In genomic region chr3:48595526-48596121, GRCh38 we compare ENCODE assay signal across 9 cellular contexts. TPM values are rescaled to one million over a fixed set of nuclear protein-coding genes. Genes with fewer than 3 reads are reported as not detected.
A peak's percentile ranks its signal among the peaks of the same experiment; 100 is the strongest.
DNase-seq lines count a peak whose midpoint lies in the region; ATAC-seq and TF ChIP-seq lines count a peak whose summit lies in the region.
"Had no signal": no experiment of that assay in that cellular context is flagged by ENCODE, and none has a peak within 500 bp of the region (broad histone marks: within the 10 kb centered on the region; RNA-seq: fewer than 3 reads in every experiment).

No MANE protein-coding gene starts in this region.

- peak overlapping the region; percentile 51 for H3K4me2 ChIP-seq in PC-3 (ENCODE audit: low read length)
- no peak overlapping the region for H3K4me2 ChIP-seq in neural progenitor cell

- no peaks in the 10 kb centered on the region for H3K9me3 ChIP-seq in CD8-positive, alpha-beta T cell (ENCODE audit: low read length)
- no peaks in the 10 kb centered on the region for H3K9me3 ChIP-seq in PC-3 (ENCODE audit: low read length)
- H3K9me3 ChIP-seq in esophagus (ENCODE audit: control insufficient read depth in 2 of 2, insufficient read depth in 1 of 2, low read depth in 1 of 2, low read length in 1 of 2) = no peaks in the 10 kb centered on the region
- H3K9me3 ChIP-seq in neural progenitor cell (ENCODE audit: low read depth) = no peaks in the 10 kb centered on the region

- 13 to 22% methylated on average over 10 of the region's 10 CpGs for WGBS in esophagus, 2 donors

- no peak overlapping the region for H3K4me3 ChIP-seq in CD8-positive, alpha-beta T cell (ENCODE audit: low read depth, low read length)
- no peak overlapping the region for H3K4me3 ChIP-seq in PC-3 (ENCODE audit: low read length)
- H3K4me3 ChIP-seq in esophagus (ENCODE audit: low read depth in 1 of 2, low read length in 2 of 2) = no peak overlapping the region
- no peak overlapping the region for H3K4me3 ChIP-seq in neural progenitor cell

- H3K27me3 ChIP-seq in CD8-positive, alpha-beta T cell (ENCODE audit: insufficient read depth, low read length) = no peaks in the 10 kb centered on the region
- H3K27me3 ChIP-seq in PC-3 (ENCODE audit: low read length) (no peaks in the 10 kb centered on the region), esophagus (ENCODE audit: control insufficient read depth in 1 of 2, insufficient read depth in 2 of 2, low read length in 2 of 2) (no peaks in the 10 kb centered on the region), neural progenitor cell (no peaks in the 10 kb centered on the region)

- no peak overlapping the region for H3K27ac Mint-ChIP-seq in CD8-positive, alpha-beta T cell
- no peak overlapping the region for H3K27ac Mint-ChIP-seq in neural progenitor cell
- H3K27ac Mint-ChIP-seq: activated T-cell treated with anti-CD3 and anti-CD28 coated beads, Interleukin-2, amount 50 U/mL, for 72 hours had no signal

- H3F3A ChIP-seq in PC-3 (ENCODE audit: low read length, unreplicated experiment) (no peaks in the 10 kb centered on the region), neural progenitor cell (ENCODE audit: low read depth) (no peaks in the 10 kb centered on the region)

- peaks cover 25% of the 10 kb centered on the region for H3K27me3 Mint-ChIP-seq in CD8-positive, alpha-beta T cell (ENCODE audit: low read depth)
- peaks cover 10% of the 10 kb centered on the region for H3K27me3 Mint-ChIP-seq in neural progenitor cell (ENCODE audit: insufficient read depth, low read depth)

- intact Hi-C loops in CD8-positive, alpha-beta T cell (cut with DNase I, micrococcal nuclease) = no loop called here
- intact Hi-C loops in PC-3 (cut with micrococcal nuclease) = loop anchor here (5.0 kb wide), 1 partner anchor 38 kb away; the partner anchor contains the start of gene PFKFB4

- H3K9ac ChIP-seq in PC-3 (ENCODE audit: low read length) (peak overlapping the region; percentile 19; the same call in 1 of the 2 replicates), neural progenitor cell (no peak overlapping the region)

- DNase-seq in CD8-positive, alpha-beta T cell = peak in 1 of 7 experiments; percentile 9
- peak; percentile 95 for DNase-seq in PC-3
- DNase-seq in neural progenitor cell (ENCODE audit: low spot score) = peak; percentile 26
- DNase-seq in AML-193 (lab: John Stamatoyannopoulos, UW) = no peak
- no peak for DNase-seq in NCI-H1417 treated with DMSO at 0.1 percent for 48 hours (lab: John Stamatoyannopoulos, UW)

- H2AFZ ChIP-seq in PC-3 (ENCODE audit: low read length) = no peak overlapping the region
- H2AFZ ChIP-seq in neural progenitor cell (replicated peaks) = no peak overlapping the region

- no peaks in the 10 kb centered on the region for H3K9me3 Mint-ChIP-seq in CD8-positive, alpha-beta T cell
- H3K9me3 Mint-ChIP-seq in neural progenitor cell = no peaks in the 10 kb centered on the region
- H3K9me3 Mint-ChIP-seq: activated T-cell treated with anti-CD3 and anti-CD28 coated beads, Interleukin-2, amount 50 U/mL, for 72 hours had no signal

- BruUV-seq in PC-3 (replicated peaks; lab: Mats Ljungman, UMichigan) = no TSS peak

- peak; percentile 11 for ATAC-seq in CD8-positive, alpha-beta T cell
- ATAC-seq in PC-3 = peak; percentile 43
- no peak for ATAC-seq in HG03159 (IDR thresholded peaks at IDR 0.05; ENCODE audit: unreplicated experiment)
- no peak for ATAC-seq in HG02588 (IDR thresholded peaks at IDR 0.05; ENCODE audit: unreplicated experiment)

- POLR2A ChIA-PET in CD8-positive, alpha-beta T cell (lab: Charles Lee) = no interaction called here
- POLR2A ChIA-PET in PC-3 (lab: Charles Lee; ENCODE audit: unreplicated experiment) = no interaction called here

- H3K4me1 ChIP-seq in CD8-positive, alpha-beta T cell (ENCODE audit: insufficient read depth, low read length) = no peaks in the 10 kb centered on the region
- H3K4me1 ChIP-seq in PC-3 (ENCODE audit: insufficient read depth, low read length) = peaks cover 60% of the 10 kb centered on the region
- peaks cover 2 to 49% of the 10 kb centered on the region in 2 donors for H3K4me1 ChIP-seq in esophagus (ENCODE audit: control insufficient read depth in 2 of 2, insufficient read depth in 2 of 2, low read length in 1 of 2)
- no peaks in the 10 kb centered on the region for H3K4me1 ChIP-seq in neural progenitor cell

- peaks cover 35% of the 10 kb centered on the region for H3K36me3 Mint-ChIP-seq in CD8-positive, alpha-beta T cell
- H3K36me3 Mint-ChIP-seq in neural progenitor cell = peaks cover 13% of the 10 kb centered on the region

- H3K4me3 Mint-ChIP-seq in CD8-positive, alpha-beta T cell = no peak overlapping the region
- H3K4me3 Mint-ChIP-seq in neural progenitor cell = peak overlapping the region; percentile 19

- H3K27ac ChIP-seq in CD8-positive, alpha-beta T cell (ENCODE audit: low read depth, low read length) = no peak overlapping the region
- H3K27ac ChIP-seq in PC-3 (ENCODE audit: low read length) (peak overlapping the region; percentile 74), esophagus (ENCODE audit: low read depth in 2 of 2, low read length in 1 of 2) (peak overlapping the region; percentile 6 to 72), neural progenitor cell (no peak overlapping the region)

- H3K36me3 ChIP-seq in CD8-positive, alpha-beta T cell (ENCODE audit: insufficient read depth, low read length) = peaks cover 23% of the 10 kb centered on the region
- H3K36me3 ChIP-seq in PC-3 (ENCODE audit: low read depth, low read length) = peaks cover 21% of the 10 kb centered on the region
- peaks cover 13 to 28% of the 10 kb centered on the region in 2 donors for H3K36me3 ChIP-seq in esophagus (ENCODE audit: control insufficient read depth in 2 of 2, insufficient read depth in 2 of 2, low read length in 1 of 2)
- H3K36me3 ChIP-seq in neural progenitor cell = no peaks in the 10 kb centered on the region

- H4K20me1 ChIP-seq in PC-3 (ENCODE audit: low read length) (no peaks in the 10 kb centered on the region), neural progenitor cell (ENCODE audit: low read depth) (no peaks in the 10 kb centered on the region)

- H3K4me1 Mint-ChIP-seq in CD8-positive, alpha-beta T cell (ENCODE audit: low read depth) = peaks cover 10% of the 10 kb centered on the region
- peaks cover 13% of the 10 kb centered on the region for H3K4me1 Mint-ChIP-seq in neural progenitor cell

- CTCF ChIA-PET in CD8-positive, alpha-beta T cell (lab: Charles Lee) = no interaction called here
- CTCF ChIA-PET in PC-3 (lab: Charles Lee) = no interaction called here

- TF ChIP-seq CTCF in CD8-positive, alpha-beta T cell (IDR thresholded peaks at IDR 0.05) = no peak
- TF ChIP-seq CTCF in PC-3 (conservative IDR thresholded peaks at IDR 0.05; ENCODE audit: low read depth, low read length) (no peak), neural progenitor cell (IDR thresholded peaks at IDR 0.05) (no peak)

- no peaks in the 10 kb centered on the region for H3K79me2 ChIP-seq in PC-3 (ENCODE audit: low read length)
- no peaks in the 10 kb centered on the region for H3K79me2 ChIP-seq in neural progenitor cell (ENCODE audit: low read depth)

- H3K9me2 ChIP-seq in PC-3 (replicated peaks; ENCODE audit: low read length) = no peaks in the 10 kb centered on the region

RNA-seq across cellular contexts. Expression of gene COL7A1, which starts 0.5 kb away (rescaled TPM):
- 1 to 10 TPM; 1.2 to 1.6 TPM for total RNA-seq in CD8-positive, alpha-beta T cell
- 7.9 and 10.6 TPM in 2 replicates for total RNA-seq in PC-3 (2014; rRNA removed)
- 100 to 1,000 TPM in 1 of 2 donors, 10 to 100 TPM in 1; 60.7 to 265 TPM for polyA plus RNA-seq in esophagus
- total RNA-seq in neural progenitor cell (ENCODE audit: low replicate concordance) = 3.0 and 13.3 TPM in 2 replicates

RNA-seq across cellular contexts. Expression of gene UQCRC1, which starts 13.8 kb away (rescaled TPM):
- total RNA-seq in CD8-positive, alpha-beta T cell = 10 to 100 TPM; 84.2 to 92.5 TPM
- total RNA-seq in PC-3 (2014; rRNA removed) (575 and 622 TPM in 2 replicates), neural progenitor cell (ENCODE audit: low replicate concordance) (240 and 246 TPM in 2 replicates)
- polyA plus RNA-seq in esophagus = 100 to 1,000 TPM; 192 to 264 TPM

RNA-seq across cellular contexts. Expression of gene TMEM89, which starts 25.9 kb away (rescaled TPM):
- not detected for total RNA-seq in CD8-positive, alpha-beta T cell
- total RNA-seq in PC-3 (2014; rRNA removed) (not detected in 2 replicates), neural progenitor cell (ENCODE audit: low replicate concordance) (not detected in 2 replicates)
- polyA plus RNA-seq in esophagus = not detected
- total RNA-seq: activated T-cell treated with anti-CD3 and anti-CD28 coated beads, Interleukin-2, amount 50 U/mL, for 72 hours had no signal

RNA-seq across cellular contexts. Expression of gene UCN2, which starts 32.0 kb away (rescaled TPM):
- total RNA-seq in CD8-positive, alpha-beta T cell = not detected
- total RNA-seq in PC-3 (2014; rRNA removed) = 0.81 and 0.91 TPM in 2 replicates
- polyA plus RNA-seq in esophagus = 1 to 10 TPM; 2.3 to 7.2 TPM
- 0.34 TPM in 1 of 2 replicates, not detected in the other for total RNA-seq in neural progenitor cell (ENCODE audit: low replicate concordance)
- total RNA-seq: activated T-cell treated with anti-CD3 and anti-CD28 coated beads, Interleukin-2, amount 50 U/mL, for 72 hours had no signal

RNA-seq across cellular contexts. Expression of gene PFKFB4, which starts 39.0 kb away (rescaled TPM):
- 1 to 10 TPM; 1.2 to 1.3 TPM for total RNA-seq in CD8-positive, alpha-beta T cell
- total RNA-seq in PC-3 (2014; rRNA removed) = 33.5 and 35.2 TPM in 2 replicates
- polyA plus RNA-seq in esophagus = 1 to 10 TPM; 3.8 to 9.2 TPM
- 59.5 and 102 TPM in 2 replicates for total RNA-seq in neural progenitor cell (ENCODE audit: low replicate concordance)

Comparison
In these comparisons a context has a peak if more than half of its experiments do, and no peak if none do; other contexts are left out.
1. ATAC-seq: peak in CD8-positive, alpha-beta T cell (single experiment) and PC-3 (single experiment); none in HG03159 (single experiment) and HG02588 (single experiment).
2. DNase-seq: peak in PC-3 (single experiment) and neural progenitor cell (single experiment); none in AML-193 (0 of 2) and NCI-H1417 treated with DMSO at 0.1 percent for 48 hours (single experiment).
3. H3K27ac ChIP-seq: peak in PC-3 (single experiment) and esophagus (2 of 2); none in CD8-positive, alpha-beta T cell (single experiment) and neural progenitor cell (single experiment).